In the genomic region with DNA sequence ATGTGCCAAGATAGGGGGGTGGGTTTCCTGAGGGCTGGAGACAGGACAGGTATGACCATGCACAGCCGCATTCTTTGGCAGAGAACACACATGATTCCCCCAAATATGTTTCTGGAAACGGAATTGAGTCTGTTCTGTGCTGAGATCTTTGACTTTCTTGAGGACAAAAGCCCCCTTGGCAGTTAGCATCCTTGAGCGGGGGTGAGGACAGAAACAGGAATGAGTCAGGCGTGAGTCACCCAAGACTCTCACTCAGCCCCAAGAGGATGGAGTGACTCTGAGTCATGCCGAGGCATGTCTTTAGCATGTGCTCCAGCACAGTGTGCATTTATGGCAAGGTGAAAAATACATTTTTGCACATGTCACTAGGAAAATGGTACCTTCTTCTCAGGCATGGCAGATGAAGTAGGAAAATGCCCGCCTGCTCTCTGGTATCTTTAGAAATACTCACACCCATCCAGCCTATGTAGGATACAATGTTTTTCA, we compare ENCODE assay signal across 8 cellular contexts. TPM values are rescaled to one million over a fixed set of nuclear protein-coding genes. Genes with fewer than 3 reads are reported as not detected.
DNase-seq lines count a peak whose midpoint lies in the region; ATAC-seq, FAIRE-seq and TF ChIP-seq lines count a peak whose summit lies in the region.

No MANE protein-coding gene starts in this region.

- intact Hi-C loops in activated B cell treated with CpG ODN at 0.5 μM for 24 hours (cut with micrococcal nuclease), result loop anchor here (1.0 to 2.0 kb wide), 5 partner anchors 8 to 47 kb away; no protein-coding TSS in a partner anchor

- H3K4me1 ChIP-seq in mesenchymal stem cell (ENCODE audit: control insufficient read depth, insufficient read depth, low read depth, low read length) (peaks cover 11% of the 10 kb centered on the region), H9 (ENCODE audit: insufficient read depth, low read length) (no peaks in the 10 kb centered on the region)

- H2BK5ac ChIP-seq in mesenchymal stem cell (ENCODE audit: low read depth, low read length, poor library complexity, severe bottlenecking) (peak overlapping the region; percentile 53), H9 (ENCODE audit: insufficient read length, low read length) (no peak overlapping the region)

- H3K36me3 Mint-ChIP-seq in activated B cell treated with CpG ODN at 0.5 μM for 24 hours (ENCODE audit: low read depth) (peaks cover 9% of the 10 kb centered on the region), H9 (ENCODE audit: insufficient read depth in 1 of 3, low read depth in 3 of 3) (no peaks in the 10 kb centered on the region)

- H2AK5ac ChIP-seq in mesenchymal stem cell (ENCODE audit: low read length, severe bottlenecking), result peak overlapping the region; percentile 76
- H2AK5ac ChIP-seq in H9 (ENCODE audit: insufficient read length, low read length), result no peak overlapping the region

- no peak for TF ChIP-seq CTCF in BJ (IDR thresholded peaks at IDR 0.05; ENCODE audit: insufficient read depth, low read depth, low read length)
- no peak for TF ChIP-seq CTCF in activated B cell treated with CpG ODN at 0.5 μM for 24 hours (IDR thresholded peaks at IDR 0.05)
- no peak for TF ChIP-seq CTCF in bronchial epithelial cell (IDR thresholded peaks at IDR 0.05; ENCODE audit: insufficient read depth, low read length, severe bottlenecking)
- no peak for TF ChIP-seq CTCF in H9 (conservative IDR thresholded peaks at IDR 0.05)

- H3K27me3 Mint-ChIP-seq in activated B cell treated with CpG ODN at 0.5 μM for 24 hours, result no peaks in the 10 kb centered on the region
- H3K27me3 Mint-ChIP-seq in H9 (ENCODE audit: low read depth), result no peaks in the 10 kb centered on the region

- H3K18ac ChIP-seq in mesenchymal stem cell (ENCODE audit: low read depth in 1 of 2, low read length in 2 of 2) (peak overlapping the region; percentile 83 to 86), H9 (ENCODE audit: insufficient read length, low read depth, low read length) (no peak overlapping the region)

- H3K36me3 ChIP-seq in BJ (ENCODE audit: control insufficient read depth, insufficient read depth, low read length) (no peaks in the 10 kb centered on the region), bronchial epithelial cell (ENCODE audit: control insufficient read depth, insufficient read depth, low read length) (no peaks in the 10 kb centered on the region), mesenchymal stem cell (ENCODE audit: control insufficient read depth in 1 of 2, insufficient read depth in 2 of 2, low read depth in 1 of 2, low read length in 2 of 2) (no peaks in the 10 kb centered on the region)

- H2BK120ac ChIP-seq in mesenchymal stem cell (ENCODE audit: low read depth, low read length), result no peak overlapping the region
- no peak overlapping the region for H2BK120ac ChIP-seq in H9 (ENCODE audit: low read depth, low read length, poor library complexity, severe bottlenecking)

- H3K4me1 Mint-ChIP-seq in activated B cell treated with CpG ODN at 0.5 μM for 24 hours, result peaks cover 84% of the 10 kb centered on the region
- H3K4me1 Mint-ChIP-seq in H9, result peaks cover 0 to 15% of the 10 kb centered on the region in 2 experiments; a peak in 3 of 4 replicates

- H4K91ac ChIP-seq in mesenchymal stem cell (ENCODE audit: low read length) (no peak overlapping the region), H9 (ENCODE audit: insufficient read length, low read depth, low read length) (no peak overlapping the region)

- peak overlapping the region; percentile 81 for H3K27ac ChIP-seq in mesenchymal stem cell (ENCODE audit: low read length, poor library complexity, severe bottlenecking)
- H3K27ac ChIP-seq in H9 (ENCODE audit: insufficient read length, low read depth, low read length), result no peak overlapping the region

- H3K9ac ChIP-seq in mesenchymal stem cell (ENCODE audit: low read length) (peak overlapping the region; percentile 69), H9 (ENCODE audit: extremely low read depth, insufficient read length, low read length) (no peak overlapping the region)

- POLR2A ChIA-PET in BJ (lab: Charles Lee), result no interaction called here
- POLR2A ChIA-PET in activated B cell treated with CpG ODN at 0.5 μM for 24 hours (lab: Charles Lee), result interaction anchor here (0.6 to 5.9 kb wide), 10 partner anchors 10 to 58 kb away, joined by 3 to 52 read pairs (median 4); no protein-coding TSS in a partner anchor

- H3K4me2 ChIP-seq in mesenchymal stem cell (ENCODE audit: low read length, poor library complexity, severe bottlenecking), result no peak overlapping the region
- H3K4me2 ChIP-seq in H9 (ENCODE audit: insufficient read depth, insufficient read length, low read length), result no peak overlapping the region

- no peaks in the 10 kb centered on the region for H3K9me3 Mint-ChIP-seq in activated B cell treated with CpG ODN at 0.5 μM for 24 hours
- H3K9me3 Mint-ChIP-seq in H9, result 0 out of 5 replicates have a peak, but pooled peaks cover 0 to 2% of the 10 kb centered on the region in 2 experiments

- H3K14ac ChIP-seq in mesenchymal stem cell (ENCODE audit: low read length in 2 of 2), result no peak overlapping the region
- H3K14ac ChIP-seq in H9 (ENCODE audit: insufficient read depth, low read length), result no peak overlapping the region

- no peaks in the 10 kb centered on the region for H3K79me1 ChIP-seq in mesenchymal stem cell (replicated peaks; ENCODE audit: low read length, poor library complexity, severe bottlenecking)
- H3K79me1 ChIP-seq in H9 (ENCODE audit: insufficient read depth, low read depth, low read length, poor library complexity, severe bottlenecking), result no peaks in the 10 kb centered on the region

- H3T11ph ChIP-seq in H9 (ENCODE audit: low read length), result no peak overlapping the region

- 0% methylated on average over 5 of the region's 6 CpGs for WGBS in mesenchymal stem cell
- WGBS in H9 (ENCODE audit: extremely low coverage, insufficient read length, low lambda C conversion rate), result no CpG with 5 or more reads among the region's 6 CpGs

- H3K23me2 ChIP-seq in H9 (ENCODE audit: insufficient read length, low read depth, low read length, poor library complexity, severe bottlenecking), result no peaks in the 10 kb centered on the region

- H3K4ac ChIP-seq in mesenchymal stem cell (ENCODE audit: low read depth in 1 of 2, low read length in 2 of 2) (peak overlapping the region in 1 of 2 experiments; percentile 89), H9 (ENCODE audit: low read depth, low read length) (no peak overlapping the region)

- H3K27me3 ChIP-seq in BJ (ENCODE audit: control insufficient read depth, insufficient read depth, low read length), result no peaks in the 10 kb centered on the region
- no peaks in the 10 kb centered on the region for H3K27me3 ChIP-seq in bronchial epithelial cell (ENCODE audit: control insufficient read depth, insufficient read depth, low read length)
- H3K27me3 ChIP-seq in mesenchymal stem cell (ENCODE audit: control insufficient read depth in 1 of 2, insufficient read depth in 1 of 2, low read length in 2 of 2), result no peaks in the 10 kb centered on the region
- H3K27me3 ChIP-seq in H9 (ENCODE audit: insufficient read depth, low read length), result no peaks in the 10 kb centered on the region; the same call in 1 of the 2 replicates

- H2BK20ac ChIP-seq in H9 (ENCODE audit: low read depth, low read length, poor library complexity, severe bottlenecking), result no peak overlapping the region

- H3K4me3 Mint-ChIP-seq in activated B cell treated with CpG ODN at 0.5 μM for 24 hours, result peak overlapping the region; percentile 63
- no peak overlapping the region for H3K4me3 Mint-ChIP-seq in H9

- no peak overlapping the region for H3K56ac ChIP-seq in H9 (ENCODE audit: insufficient read length, low read depth, low read length)

- H2AFZ ChIP-seq in mesenchymal stem cell (ENCODE audit: low read depth, low read length) (no peak overlapping the region), H9 (ENCODE audit: low read length) (no peak overlapping the region)

- CTCF ChIA-PET in BJ (lab: Yijun Ruan, JAX) (interaction anchor here (0.8 to 2.0 kb wide), 3 partner anchors 9 to 20 kb away, joined by 3 to 6 read pairs (median 3); no protein-coding TSS in a partner anchor), activated B cell treated with CpG ODN at 0.5 μM for 24 hours (lab: Charles Lee) (interaction anchor here (1.0 to 2.4 kb wide), 5 partner anchors 12 to 145 kb away, joined by 3 to 8 read pairs (median 6); no protein-coding TSS in a partner anchor)

- H2BK15ac ChIP-seq in mesenchymal stem cell (ENCODE audit: low read depth, poor library complexity, severe bottlenecking), result no peak overlapping the region
- H2BK15ac ChIP-seq in H9 (ENCODE audit: low read depth, low read length), result no peak overlapping the region

- no peak overlapping the region for H3K4me3 ChIP-seq in BJ (ENCODE audit: low read depth, low read length)
- no peak overlapping the region for H3K4me3 ChIP-seq in bronchial epithelial cell (ENCODE audit: low read depth, low read length)
- peak overlapping the region in 1 of 2 experiments; percentile 42 for H3K4me3 ChIP-seq in mesenchymal stem cell (ENCODE audit: insufficient read depth in 1 of 2, low read depth in 1 of 2, low read length in 2 of 2)

- H4K8ac ChIP-seq in mesenchymal stem cell (ENCODE audit: low read length) (peak overlapping the region; percentile 74), H9 (replicated peaks; ENCODE audit: insufficient read length, low read depth, low read length) (no peak overlapping the region)

- H2BK12ac ChIP-seq in mesenchymal stem cell (ENCODE audit: low read length in 2 of 2), result peak overlapping the region in 1 of 2 experiments; percentile 88
- no peak overlapping the region for H2BK12ac ChIP-seq in H9 (ENCODE audit: insufficient read length, low read depth, low read length)

- FAIRE-seq in bronchial epithelial cell (lab: Jason Lieb, UNC), result peak; percentile 43

- H3K23ac ChIP-seq in mesenchymal stem cell (ENCODE audit: low read length in 2 of 2) (no peak overlapping the region), H9 (ENCODE audit: insufficient read length, low read depth, low read length) (no peak overlapping the region)

- no peak overlapping the region for H4K5ac ChIP-seq in H9 (ENCODE audit: insufficient read length, low read depth, low read length)

- H3K79me2 ChIP-seq in H9 (ENCODE audit: insufficient read depth, low read length), result no peaks in the 10 kb centered on the region

- ATAC-seq in GM19438 (IDR thresholded peaks at IDR 0.05; ENCODE audit: low read depth, unreplicated experiment), result peak; percentile 46
- peak; percentile 79 for ATAC-seq in HG03565 (IDR thresholded peaks at IDR 0.05; ENCODE audit: unreplicated experiment)
- peak; percentile 98 for ATAC-seq in activated B cell treated with CpG ODN at 0.5 μM for 24 hours (ENCODE audit: low read depth)

- H3K9me3 ChIP-seq in mesenchymal stem cell (ENCODE audit: control insufficient read depth, low read length) (no peaks in the 10 kb centered on the region), H9 (ENCODE audit: control insufficient read depth, low read depth, low read length) (no peaks in the 10 kb centered on the region)

- H4K20me1 ChIP-seq in H9 (ENCODE audit: control insufficient read depth, insufficient read depth, insufficient read length), result no peaks in the 10 kb centered on the region

- H3K27ac Mint-ChIP-seq in activated B cell treated with CpG ODN at 0.5 μM for 24 hours, result peak overlapping the region; percentile 86
- H3K27ac Mint-ChIP-seq in H9, result no peak overlapping the region; a peak in 1 of 7 replicates

- peak; percentile 77 for DNase-seq in BJ (ENCODE audit: low read depth)
- no peak for DNase-seq in activated B cell treated with CpG ODN at 0.5 μM for 24 hours
- peak; percentile 99 for DNase-seq in bronchial epithelial cell (ENCODE audit: low read depth)
- DNase-seq in mesenchymal stem cell, result peak; percentile 97
- peak; percentile 61 to 94 for DNase-seq in stimulated activated CD8-positive, alpha-beta memory T cell treated with anti-CD3 and anti-CD28 coated beads, Interleukin-7, amount 100 ng/mL, for 48 hours (ENCODE audit: extremely low read depth in 1 of 2, low read depth in 1 of 2)
- DNase-seq in H9, result no peak

RNA-seq across cellular contexts. Expression of a gene that starts 52.1 kb away (rescaled TPM):
- polyA plus RNA-seq in BJ (2011; rRNA removed), result 383 and 576 TPM in 2 replicates
- 77.5 and 148 TPM in 2 replicates for polyA minus RNA-seq in BJ (2011; rRNA and poly(A)+ RNA removed)
- total RNA-seq in activated B cell treated with CpG ODN at 0.5 μM for 24 hours, result 123 and 139 TPM in 2 replicates
- 193 and 236 TPM in 2 replicates for total RNA-seq in bronchial epithelial cell
- 348 TPM for polyA plus RNA-seq in mesenchymal stem cell (2013, experiment 1 of 2)
- polyA plus RNA-seq in mesenchymal stem cell (2013, experiment 2 of 2), result 351 TPM
- 127 TPM in 2 replicates for total RNA-seq in H9 (2021)

Comparison
In these comparisons a context has a peak if more than half of its experiments do, and no peak if none do; other contexts are left out.
1. DNase-seq: peak in BJ (single experiment), bronchial epithelial cell (single experiment), mesenchymal stem cell (single experiment) and stimulated activated CD8-positive, alpha-beta memory T cell treated with anti-CD3 and anti-CD28 coated beads, Interleukin-7, amount 100 ng/mL, for 48 hours (2 of 2); none in activated B cell treated with CpG ODN at 0.5 μM for 24 hours (single experiment) and H9 (single experiment).
2. ATAC-seq: peak in every context shown above with its lines; median percentile 98 in activated B cell treated with CpG ODN at 0.5 μM for 24 hours; 79 in HG03565; 46 in GM19438.